31 cellular contexts compared by ENCODE assay signal in the genomic region with DNA sequence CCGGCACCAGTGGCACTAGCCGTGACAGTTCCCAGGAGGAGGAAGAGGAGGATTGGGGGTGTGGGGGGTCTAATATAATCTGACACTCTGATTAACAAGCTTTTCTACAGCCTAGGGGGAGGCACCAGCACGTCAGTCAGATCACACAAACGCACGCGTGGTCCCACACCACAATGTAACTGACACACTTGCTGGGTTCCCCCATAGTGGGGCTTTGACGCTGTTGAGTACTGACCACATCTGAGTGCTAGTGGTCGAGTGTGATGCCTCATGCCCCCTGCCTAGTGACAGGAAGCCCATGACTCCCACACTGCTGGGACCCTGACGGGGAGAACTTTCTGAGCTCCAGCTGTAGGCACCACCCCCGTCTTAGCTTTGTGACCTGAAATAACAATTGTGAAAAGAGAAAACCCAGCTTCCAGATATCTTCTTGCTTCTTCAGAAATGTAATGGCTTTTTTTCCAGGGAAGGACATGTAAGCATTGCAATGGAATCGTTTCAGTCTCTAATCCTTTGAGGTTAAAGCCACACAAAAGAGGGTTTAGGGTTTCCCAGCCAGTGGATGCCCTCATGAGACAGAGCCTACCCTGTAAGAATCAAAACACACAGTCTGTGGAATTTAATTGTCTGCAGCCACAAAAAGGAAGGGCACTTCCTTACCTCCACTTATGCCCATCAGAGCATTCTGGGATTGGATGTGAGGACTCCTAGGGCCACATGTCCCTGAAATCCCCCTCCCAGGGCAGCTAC.
"Had no signal": no experiment of that assay in that cellular context is flagged by ENCODE, and none has a peak within 500 bp of the region (broad histone marks: within the 10 kb centered on the region; RNA-seq: fewer than 3 reads in every experiment).

No MANE protein-coding gene starts in this region.

- H3K27me3 ChIP-seq: brain microvascular endothelial cell, MG63 had no signal

- H3K4me2 ChIP-seq: PC-9 had no signal

- H3K9me3 ChIP-seq: MG63 had no signal

- H3K4me3 ChIP-seq: MG63, PC-9 had no signal

- DNase-seq: activated CD4-positive, alpha-beta memory T cell treated with anti-CD3 and anti-CD28 coated beads, Interleukin-2, amount 10 ng/mL, durations not matched to agents 7 days and 5 days; activated CD4-positive, alpha-beta T cell treated with anti-CD3 and anti-CD28 coated beads for 1 hour; activated CD4-positive, alpha-beta T cell treated with anti-CD3 and anti-CD28 coated beads for 48 hours; activated CD4-positive, CD25-positive, alpha-beta regulatory T cell; activated effector memory CD4-positive, alpha-beta T cell treated with Interleukin-2 at 50 U/mL for 16 hours; activated naive CD4-positive, alpha-beta T cell treated with anti-CD3 and anti-CD28 coated beads, Interleukin-2, amount 10 ng/mL, durations not matched to agents 7 days and 5 days; activated T-cell treated with anti-CD3 and anti-CD28 coated beads, Interleukin-2, amount 50 U/mL, for 4 hours; amniotic stem cell; aorta; brain microvascular endothelial cell; central memory CD4-positive, alpha-beta T cell; Kasumi-1; KBM-7; MG63; NCI-H1048; NCI-H1105 treated with DMSO at 0.1 percent for 48 hours; NCI-H1436; NCI-H1694; NCI-H1930; NCI-H2081 treated with DMSO at 0.1 percent for 48 hours; NCI-H2171; NCI-H510A; NCI-H526; NCI-H748 treated with DMSO at 0.1 percent for 48 hours; PC-9; SIG-M5; SW 1271; T1000; WERI-Rb-1 had no signal

- H3K36me3 ChIP-seq: brain microvascular endothelial cell, MG63, WERI-Rb-1 had no signal

- H3K27ac ChIP-seq: brain microvascular endothelial cell, PC-9, RWPE1, WERI-Rb-1 had no signal

- ATAC-seq: activated T-cell treated with anti-CD3 and anti-CD28 coated beads, Interleukin-2, amount 50 U/mL, for 4 hours; Right ventricle myocardium inferior had no signal
